In genomic region chr19:58475714-58476497, GRCh38 we compare ENCODE assay signal across 1 cellular context.
TF ChIP-seq lines count a peak whose summit lies in the region.

Gene ZNF446 (plus strand): TSS chr19:58476352. CDS start chr19:58477219, 867 bp downstream.

TF ChIP-seq in HepG2, 621 proteins besides CTCF, POLR2A, EP300 and RAD21 (continued from another document and continues in another):
- TF ChIP-seq ZBTB4 (CRISPR knock-in tag; IDR thresholded peaks at IDR 0.05; ENCODE audit: borderline replicate concordance) (peak; percentile 54; the same call in 1 of the 2 replicates), NFATC3 (CRISPR knock-in tag; IDR thresholded peaks at IDR 0.05) (0 out of 2 replicates have a peak, but pooled peaks have one; percentile 83), KLF11 (CRISPR knock-in tag; IDR thresholded peaks at IDR 0.05) (peak; percentile 77; the same call in 1 of the 2 replicates), ATF6 (CRISPR knock-in tag; conservative IDR thresholded peaks at IDR 0.05) (0 out of 2 replicates have a peak, but pooled peaks have one; percentile 68), THAP11 (CRISPR knock-in tag; IDR thresholded peaks at IDR 0.05) (peak; percentile 99), ZFP90 (CRISPR knock-in tag; IDR thresholded peaks at IDR 0.05; ENCODE audit: borderline replicate concordance) (peak; percentile 20; the same call in 1 of the 2 replicates), ZNF615 (CRISPR knock-in tag; IDR thresholded peaks at IDR 0.05; ENCODE audit: borderline replicate concordance) (0 out of 2 replicates have a peak, but pooled peaks have one; percentile 80), FOXA3 (CRISPR knock-in tag; IDR thresholded peaks at IDR 0.05) (peak; percentile 37; the same call in 1 of the 2 replicates), ZBTB37 (CRISPR knock-in tag; IDR thresholded peaks at IDR 0.05) (no peak), YEATS4 (CRISPR knock-in tag; IDR thresholded peaks at IDR 0.05; ENCODE audit: borderline replicate concordance) (peak; percentile 71), ZNF549 (CRISPR knock-in tag; IDR thresholded peaks at IDR 0.05) (no peak), ZSCAN9 (CRISPR knock-in tag; IDR thresholded peaks at IDR 0.05; ENCODE audit: borderline replicate concordance) (peak; percentile 15; the same call in 1 of the 2 replicates), ATF7-NPFF (CRISPR knock-in tag; IDR thresholded peaks at IDR 0.05; ENCODE audit: low read depth) (peak; percentile 76), ZFP41 (CRISPR knock-in tag; IDR thresholded peaks at IDR 0.05; ENCODE audit: borderline replicate concordance) (peak; percentile 56; the same call in 1 of the 2 replicates), STAT6 (CRISPR knock-in tag; IDR thresholded peaks at IDR 0.05; ENCODE audit: borderline replicate concordance) (peak; percentile 87; the same call in 1 of the 2 replicates), DNMT1 (CRISPR knock-in tag; IDR thresholded peaks at IDR 0.05) (no peak), NR2C2 (CRISPR knock-in tag; IDR thresholded peaks at IDR 0.05; ENCODE audit: borderline replicate concordance) (peak; percentile 99), ZNF142 (CRISPR knock-in tag; IDR thresholded peaks at IDR 0.05) (peak; percentile 69; the same call in 1 of the 2 replicates), PRMT3 (CRISPR knock-in tag; IDR thresholded peaks at IDR 0.05; ENCODE audit: borderline replicate concordance, low read depth) (no peak), ZNF34 (CRISPR knock-in tag; IDR thresholded peaks at IDR 0.05; ENCODE audit: borderline replicate concordance) (0 out of 2 replicates have a peak, but pooled peaks have one; percentile 87), GMEB2 (CRISPR knock-in tag; IDR thresholded peaks at IDR 0.05; ENCODE audit: low read depth) (peak; percentile 76), HNF4A (CRISPR knock-in tag; IDR thresholded peaks at IDR 0.05) (peak; percentile 37; the same call in 1 of the 2 replicates), ETV5 (CRISPR knock-in tag; IDR thresholded peaks at IDR 0.05; ENCODE audit: borderline replicate concordance) (peak; percentile 65), ZNF546 (CRISPR knock-in tag; conservative IDR thresholded peaks at IDR 0.05) (no peak), NR2F6 (IDR thresholded peaks at IDR 0.05) (peak; percentile 96), NR2F6 (CRISPR knock-in tag; IDR thresholded peaks at IDR 0.05) (peak; percentile 97), ZNF597 (CRISPR knock-in tag; IDR thresholded peaks at IDR 0.05) (0 out of 2 replicates have a peak, but pooled peaks have one; percentile 49), ZSCAN20 (CRISPR knock-in tag; IDR thresholded peaks at IDR 0.05; ENCODE audit: borderline replicate concordance) (peak; percentile 49; the same call in 1 of the 2 replicates), ZNF350 (CRISPR knock-in tag; IDR thresholded peaks at IDR 0.05; ENCODE audit: borderline replicate concordance, low read depth) (peak; percentile 77), DMAP1 (CRISPR knock-in tag; IDR thresholded peaks at IDR 0.05) (peak; percentile 58; the same call in 1 of the 2 replicates), ZNF382 (CRISPR knock-in tag; IDR thresholded peaks at IDR 0.05; ENCODE audit: borderline replicate concordance) (no peak), IRF2 (CRISPR knock-in tag; IDR thresholded peaks at IDR 0.05) (peak; percentile 66; the same call in 1 of the 2 replicates), SSRP1 (CRISPR knock-in tag; IDR thresholded peaks at IDR 0.05) (peak; percentile 94), RELA (CRISPR knock-in tag; IDR thresholded peaks at IDR 0.05) (no peak; the same call in 1 of the 2 replicates), MLXIP (CRISPR knock-in tag; IDR thresholded peaks at IDR 0.05; ENCODE audit: borderline replicate concordance) (0 out of 2 replicates have a peak, but pooled peaks have one; percentile 55), MEIS2 (CRISPR knock-in tag; IDR thresholded peaks at IDR 0.05) (0 out of 2 replicates have a peak, but pooled peaks have one; percentile 29), ZIK1 (CRISPR knock-in tag; IDR thresholded peaks at IDR 0.05; ENCODE audit: borderline replicate concordance, low read depth) (peak; percentile 83; the same call in 1 of the 2 replicates)
